ENCODE assay signal across 8 cellular contexts in the genomic region with DNA sequence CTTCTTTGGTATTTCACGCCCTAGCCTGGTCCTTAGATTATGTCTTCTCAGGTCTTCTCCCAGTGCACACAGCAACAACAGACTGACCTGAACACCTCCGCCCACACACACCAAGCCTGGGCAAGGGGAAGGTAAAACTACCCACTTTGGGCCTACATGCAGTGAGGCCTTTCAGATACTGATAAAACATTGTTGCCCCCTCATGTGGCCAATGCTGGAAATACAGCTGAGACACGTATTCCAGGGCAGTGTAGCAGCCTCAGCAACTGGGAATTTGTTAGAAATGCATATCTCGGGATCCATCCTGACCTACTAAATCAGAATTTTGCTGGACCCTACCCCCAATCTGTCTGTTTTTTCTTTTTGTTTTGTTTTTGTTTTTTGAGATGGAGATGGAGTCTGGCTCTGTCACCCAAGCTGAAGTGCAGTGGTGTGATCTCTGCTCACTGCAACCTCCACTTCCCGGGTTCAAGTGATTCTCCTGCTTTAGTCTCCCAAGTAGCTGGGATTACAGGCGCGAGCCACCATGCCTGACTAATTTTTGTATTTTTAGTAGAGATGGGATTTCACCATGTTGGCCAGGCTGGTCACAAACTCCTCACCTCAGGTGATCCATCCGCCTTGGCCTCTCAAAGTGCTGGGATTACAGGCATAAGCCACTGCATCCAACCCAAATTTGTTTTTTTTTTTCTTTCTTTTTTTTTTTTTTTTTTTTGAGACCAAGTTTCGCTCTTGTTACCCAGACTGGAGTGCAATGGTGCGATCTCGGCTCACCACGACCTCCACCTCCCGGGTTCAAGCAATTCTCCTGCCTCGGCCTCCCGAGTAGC. TPM values are rescaled to one million over a fixed set of nuclear protein-coding genes. Genes with fewer than 3 reads are reported as not detected.
A peak's percentile ranks its signal among the peaks of the same experiment; 100 is the strongest.
DNase-seq lines count a peak whose midpoint lies in the region; ATAC-seq and TF ChIP-seq lines count a peak whose summit lies in the region.
"Not testable (repeated sequence)": the region's sequence is repeated elsewhere in the genome, so short reads cannot be mapped to it uniquely, and the experiment has no call there.

No MANE protein-coding gene starts in this region.

- H3K9me3 Mint-ChIP-seq in CD4-positive, alpha-beta T cell; activated T-helper 17 cell treated with anti-CD3 and anti-CD28 coated beads, Interleukin-2, amount 50 U/mL, for 72 hours: not testable (repeated sequence)

- ATAC-seq in CD4-positive, alpha-beta T cell (ENCODE audit: poor library complexity) = peak; percentile 95
- ATAC-seq in GM21529 (IDR thresholded peaks at IDR 0.05; ENCODE audit: unreplicated experiment) (peak; percentile 79), SK-N-SH treated with all-trans-retinoic acid at 6 μM for 48 hours (peak; percentile 89)
- peak; percentile 85 for ATAC-seq in activated T-helper 17 cell treated with anti-CD3 and anti-CD28 coated beads, Interleukin-2, amount 50 U/mL, for 72 hours (replicated peaks)

- peak; percentile 87 for TF ChIP-seq CTCF in CD4-positive, alpha-beta T cell (IDR thresholded peaks at IDR 0.05)
- TF ChIP-seq CTCF in esophagus squamous epithelium (IDR thresholded peaks at IDR 0.05) = peak; percentile 74 to 87 (median 80)

- H3K36me3 ChIP-seq in esophagus squamous epithelium = peaks cover 14 to 52% (median 16%) of the 10 kb centered on the region in 3 donors

- peaks cover 57% of the 10 kb centered on the region for H3K36me3 Mint-ChIP-seq in CD4-positive, alpha-beta T cell (ENCODE audit: low read depth)
- H3K36me3 Mint-ChIP-seq in activated T-helper 17 cell treated with anti-CD3 and anti-CD28 coated beads, Interleukin-2, amount 50 U/mL, for 72 hours (ENCODE audit: low read depth) = peaks cover 68% of the 10 kb centered on the region

- peak; percentile 63 to 84 (median 76) for DNase-seq in CD4-positive, alpha-beta T cell
- peak; percentile 37 for DNase-seq in NCI-H128 (lab: John Stamatoyannopoulos, UW; ENCODE audit: unreplicated experiment)
- DNase-seq in esophagus squamous epithelium (lab: John Stamatoyannopoulos, UW) = not testable (repeated sequence)
- peak; percentile 75 for DNase-seq in midbrain (lab: John Stamatoyannopoulos, UW)
- DNase-seq in stimulated activated CD8-positive, alpha-beta memory T cell treated with anti-CD3 and anti-CD28 coated beads, Interleukin-12 subunit alpha, Interleukin-12 subunit beta, amount 100 ng/mL, for 24 hours (ENCODE audit: extremely low read depth) = peak; percentile 23

- not testable (repeated sequence) for H3K9me3 ChIP-seq in CD4-positive, alpha-beta T cell (ENCODE audit: control insufficient read depth, low read length); esophagus squamous epithelium

- intact Hi-C loops in CD4-positive, alpha-beta T cell (cut with DNase I, micrococcal nuclease) = loop anchor here (1.0 kb wide), 2 partner anchors 56 to 114 kb away; no protein-coding TSS in a partner anchor
- intact Hi-C loops in esophagus squamous epithelium (cut with DNase I) = loop anchor here (10.0 kb wide), 1 partner anchor 53 kb away; no protein-coding TSS in a partner anchor

- H3K4me1 ChIP-seq in esophagus squamous epithelium = peaks cover 0 to 32% (median 0%) of the 10 kb centered on the region in 3 donors

- 53 to 60% methylated on average over 10 to 14 of the region's 15 CpGs for WGBS in esophagus squamous epithelium, 2 donors

- CTCF ChIA-PET in CD4-positive, alpha-beta T cell (lab: Charles Lee) = interaction anchor here (0.7 to 7.0 kb wide), 19 partner anchors 10 to 144 kb away, joined by 3 to 86 read pairs (median 5); a partner anchor contains a TSS

- not testable (repeated sequence) for H3K27me3 ChIP-seq in CD4-positive, alpha-beta T cell (ENCODE audit: control insufficient read depth, insufficient read depth, low read length); esophagus squamous epithelium

- not testable (repeated sequence) for H3K4me3 Mint-ChIP-seq in CD4-positive, alpha-beta T cell; activated T-helper 17 cell treated with anti-CD3 and anti-CD28 coated beads, Interleukin-2, amount 50 U/mL, for 72 hours

- not testable (repeated sequence) for TF ChIP-seq POLR2A in esophagus squamous epithelium (IDR thresholded peaks at IDR 0.05)

- H3K4me1 Mint-ChIP-seq in CD4-positive, alpha-beta T cell (ENCODE audit: low read depth) = peaks cover 21% of the 10 kb centered on the region
- H3K4me1 Mint-ChIP-seq in activated T-helper 17 cell treated with anti-CD3 and anti-CD28 coated beads, Interleukin-2, amount 50 U/mL, for 72 hours = not testable (repeated sequence)

- not testable (repeated sequence) for H3K4me3 ChIP-seq in esophagus squamous epithelium

- POLR2A ChIA-PET in CD4-positive, alpha-beta T cell (lab: Charles Lee) = interaction anchor here (0.7 to 7.2 kb wide), 20 partner anchors 10 to 497 kb away, joined by 3 to 135 read pairs (median 4); a partner anchor contains a TSS

- H3K27ac ChIP-seq in CD4-positive, alpha-beta T cell (ENCODE audit: low read depth, low read length); esophagus squamous epithelium: not testable (repeated sequence)

- peak overlapping the region; percentile 34 for H3K27ac Mint-ChIP-seq in CD4-positive, alpha-beta T cell
- H3K27ac Mint-ChIP-seq in activated T-helper 17 cell treated with anti-CD3 and anti-CD28 coated beads, Interleukin-2, amount 50 U/mL, for 72 hours = peak overlapping the region; percentile 12

- not testable (repeated sequence) for H3K27me3 Mint-ChIP-seq in CD4-positive, alpha-beta T cell; activated T-helper 17 cell treated with anti-CD3 and anti-CD28 coated beads, Interleukin-2, amount 50 U/mL, for 72 hours

RNA-seq across cellular contexts. Expression of a gene that starts 19.5 kb away (rescaled TPM):
- total RNA-seq in CD4-positive, alpha-beta T cell = 10 to 100 TPM; 92.2 to 95.3 TPM
- 100 to 1,000 TPM in 1 of 2 donors, 10 to 100 TPM in 1; 85.9 to 101 TPM for total RNA-seq in activated T-helper 17 cell treated with anti-CD3 and anti-CD28 coated beads, Interleukin-2, amount 50 U/mL, for 72 hours
- 10 to 100 TPM; 24.2 to 32.6 (median 25.9) TPM for total RNA-seq in esophagus squamous epithelium

RNA-seq across cellular contexts. Expression of a gene that starts 20.1 kb away (rescaled TPM):
- 10 to 100 TPM; 15.3 to 15.5 TPM for total RNA-seq in CD4-positive, alpha-beta T cell
- total RNA-seq in activated T-helper 17 cell treated with anti-CD3 and anti-CD28 coated beads, Interleukin-2, amount 50 U/mL, for 72 hours = 10 to 100 TPM; 64.6 to 78.5 TPM
- 10 to 100 TPM; 31.0 to 56.3 (median 40.6) TPM for total RNA-seq in esophagus squamous epithelium

RNA-seq across cellular contexts. Expression of a gene that starts 26.3 kb away (rescaled TPM):
- total RNA-seq in CD4-positive, alpha-beta T cell = 10 to 100 TPM; 86.1 to 88.0 TPM
- total RNA-seq in activated T-helper 17 cell treated with anti-CD3 and anti-CD28 coated beads, Interleukin-2, amount 50 U/mL, for 72 hours = 10 to 100 TPM; 65.0 to 98.2 TPM
- 10 to 100 TPM; 31.0 to 42.3 (median 36.0) TPM for total RNA-seq in esophagus squamous epithelium

RNA-seq across cellular contexts. Expression of a gene that starts 29.1 kb away (rescaled TPM):
- total RNA-seq in CD4-positive, alpha-beta T cell = 1 to 10 TPM; 4.1 to 5.2 TPM
- total RNA-seq in activated T-helper 17 cell treated with anti-CD3 and anti-CD28 coated beads, Interleukin-2, amount 50 U/mL, for 72 hours = 10 to 100 TPM; 12.3 to 20.9 TPM
- 1 to 10 TPM; 5.0 to 6.7 (median 6.3) TPM for total RNA-seq in esophagus squamous epithelium

RNA-seq across cellular contexts. Expression of a gene that starts 40.4 kb away (rescaled TPM):
- 10 to 100 TPM; 10.3 to 13.2 TPM for total RNA-seq in CD4-positive, alpha-beta T cell
- 10 to 100 TPM; 22.1 to 23.1 TPM for total RNA-seq in activated T-helper 17 cell treated with anti-CD3 and anti-CD28 coated beads, Interleukin-2, amount 50 U/mL, for 72 hours
- total RNA-seq in esophagus squamous epithelium = 10 to 100 TPM in 1 of 4 donors, 1 to 10 TPM in 3; 3.2 to 11.6 (median 5.8) TPM
